ENCODE assay signal across 1 cellular context in the genomic region with DNA sequence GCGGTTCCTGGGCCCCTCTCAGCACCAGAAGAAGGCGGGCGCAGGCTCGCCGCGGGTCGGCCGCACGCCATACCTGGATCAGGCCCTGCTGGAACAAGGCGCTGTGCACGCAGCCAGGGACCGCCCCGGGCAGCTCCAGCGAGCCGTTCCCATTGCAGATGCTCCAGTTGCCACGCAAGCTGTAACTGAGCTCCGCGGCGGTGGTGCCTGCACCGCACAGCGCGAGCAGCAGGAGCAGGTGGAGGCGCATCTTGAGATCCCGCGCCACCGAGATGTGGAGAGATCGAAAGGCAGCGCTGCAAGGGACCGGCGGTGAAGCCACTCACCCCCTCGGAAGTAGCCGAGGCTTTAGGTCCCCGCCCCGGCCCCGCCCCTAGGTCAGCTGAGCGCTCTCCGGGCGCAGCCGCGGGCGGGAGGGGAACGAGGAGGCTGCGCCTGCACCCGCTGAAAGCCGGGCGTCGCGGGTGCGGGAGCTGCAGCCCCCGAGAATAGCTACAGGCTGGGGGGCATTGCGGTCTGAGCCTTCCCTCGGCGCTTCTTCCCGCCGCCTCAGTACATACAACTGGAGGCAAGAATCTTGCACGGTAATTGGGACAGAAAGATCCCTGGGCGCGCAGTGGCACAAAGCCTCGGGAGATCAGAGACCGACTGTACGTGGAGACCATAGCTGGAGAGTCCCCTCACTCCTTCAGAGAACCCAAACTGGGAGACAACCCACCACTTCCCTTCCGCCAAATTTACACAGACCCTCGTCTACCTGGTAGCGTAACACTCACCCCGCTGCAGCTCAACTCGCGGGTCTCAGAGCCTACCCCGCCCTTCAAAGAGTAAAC.
TF ChIP-seq lines count a peak whose summit lies in the region.

TSS of gene MANBA (minus strand) at position 324 of the 833 bp plus-strand sequence. CDS start at position 250, 74 bp downstream.

TF ChIP-seq in GM12878, 131 proteins besides CTCF, POLR2A, EP300 and RAD21 (continued from another document and continues in another):
- TF ChIP-seq CHD2 (IDR thresholded peaks at IDR 0.05; ENCODE audit: borderline replicate concordance, low read depth, low read length) (peak; percentile 26; the same call in 1 of the 2 replicates), CBFB (IDR thresholded peaks at IDR 0.05; ENCODE audit: low read depth) (no peak), RB1 (IDR thresholded peaks at IDR 0.05; ENCODE audit: borderline replicate concordance) (no peak; the same call in 1 of the 2 replicates), NBN (IDR thresholded peaks at IDR 0.05) (peak; percentile 76; the same call in 1 of the 2 replicates), BHLHE40 (IDR thresholded peaks at IDR 0.05; ENCODE audit: borderline replicate concordance in 1 of 2, low read depth in 2 of 2, low read length in 1 of 2) (peak; percentile 7 to 58; a peak in 2 of 4 replicates), ASH2L (IDR thresholded peaks at IDR 0.05; ENCODE audit: borderline replicate concordance, low read depth) (peak; percentile 44; the same call in 1 of the 2 replicates), ZNF274 (IDR thresholded peaks at IDR 0.05; ENCODE audit: insufficient read depth, insufficient read length) (no peak), ZBED1 (IDR thresholded peaks at IDR 0.05; ENCODE audit: borderline replicate concordance) (0 out of 2 replicates have a peak, but pooled peaks have one; percentile 40), TAF1 (IDR thresholded peaks at IDR 0.05; ENCODE audit: borderline replicate concordance, low read depth, low read length) (peak; percentile 62; the same call in 1 of the 2 replicates), IRF4 (IDR thresholded peaks at IDR 0.05; ENCODE audit: low read depth, low read length) (no peak), GATAD2B (conservative IDR thresholded peaks at IDR 0.05; ENCODE audit: low read depth) (peak; percentile 67; the same call in 1 of the 2 replicates), ESRRA (IDR thresholded peaks at IDR 0.05; ENCODE audit: low read length) (no peak), DPF2 (IDR thresholded peaks at IDR 0.05) (peak; percentile 69; the same call in 1 of the 2 replicates), SRF (IDR thresholded peaks at IDR 0.05; ENCODE audit: low read depth in 2 of 2, low read length in 2 of 2) (no peak), TARDBP (IDR thresholded peaks at IDR 0.05; ENCODE audit: borderline replicate concordance) (peak; percentile 13; the same call in 1 of the 2 replicates), SIN3A (IDR thresholded peaks at IDR 0.05; ENCODE audit: low read depth, low read length) (peak; percentile 54; the same call in 1 of the 2 replicates), MTA3 (IDR thresholded peaks at IDR 0.05; ENCODE audit: borderline replicate concordance, low read length) (no peak), STAT1 (conservative IDR thresholded peaks at IDR 0.05) (peak; percentile 86; the same call in 1 of the 2 replicates), RBBP5 (conservative IDR thresholded peaks at IDR 0.05) (no peak), POU2F2 (IDR thresholded peaks at IDR 0.05; ENCODE audit: borderline replicate concordance, low read depth, low read length) (peak; percentile 40; the same call in 1 of the 3 replicates), SKIL (IDR thresholded peaks at IDR 0.05; ENCODE audit: low read depth, poor library complexity, severe bottlenecking) (no peak), PBX3 (IDR thresholded peaks at IDR 0.05; ENCODE audit: insufficient replicate concordance, low read depth, low read length) (no peak), RUNX3 (IDR thresholded peaks at IDR 0.05; ENCODE audit: low read length) (no peak; the same call in 1 of the 2 replicates), RELB (IDR thresholded peaks at IDR 0.05; ENCODE audit: low read depth) (0 out of 2 replicates have a peak, but pooled peaks have one; percentile 21), ZBTB11 (CRISPR knock-in tag; IDR thresholded peaks at IDR 0.05) (no peak), USF1 (IDR thresholded peaks at IDR 0.05; ENCODE audit: borderline replicate concordance, extremely low read length, insufficient read depth, low read depth, low read length) (peak; percentile 58), MEF2B (IDR thresholded peaks at IDR 0.05; ENCODE audit: partially characterized antibody, poor library complexity, severe bottlenecking) (no peak), ATF3 (IDR thresholded peaks at IDR 0.05; ENCODE audit: borderline replicate concordance, extremely low read depth, low read depth, low read length) (peak; percentile 20; the same call in 1 of the 2 replicates), EGR1 (IDR thresholded peaks at IDR 0.05; ENCODE audit: borderline replicate concordance in 1 of 2, low read depth in 2 of 2, low read length in 2 of 2) (0 out of 3 replicates have a peak, but pooled peaks of 1 of the 2 experiments have one; percentile 40), MYC (IDR thresholded peaks at IDR 0.05; ENCODE audit: insufficient read depth, insufficient read length, insufficient replicate concordance, low read length, severe bottlenecking) (peak; percentile 87)
- TF ChIP-seq, protein P1, sequence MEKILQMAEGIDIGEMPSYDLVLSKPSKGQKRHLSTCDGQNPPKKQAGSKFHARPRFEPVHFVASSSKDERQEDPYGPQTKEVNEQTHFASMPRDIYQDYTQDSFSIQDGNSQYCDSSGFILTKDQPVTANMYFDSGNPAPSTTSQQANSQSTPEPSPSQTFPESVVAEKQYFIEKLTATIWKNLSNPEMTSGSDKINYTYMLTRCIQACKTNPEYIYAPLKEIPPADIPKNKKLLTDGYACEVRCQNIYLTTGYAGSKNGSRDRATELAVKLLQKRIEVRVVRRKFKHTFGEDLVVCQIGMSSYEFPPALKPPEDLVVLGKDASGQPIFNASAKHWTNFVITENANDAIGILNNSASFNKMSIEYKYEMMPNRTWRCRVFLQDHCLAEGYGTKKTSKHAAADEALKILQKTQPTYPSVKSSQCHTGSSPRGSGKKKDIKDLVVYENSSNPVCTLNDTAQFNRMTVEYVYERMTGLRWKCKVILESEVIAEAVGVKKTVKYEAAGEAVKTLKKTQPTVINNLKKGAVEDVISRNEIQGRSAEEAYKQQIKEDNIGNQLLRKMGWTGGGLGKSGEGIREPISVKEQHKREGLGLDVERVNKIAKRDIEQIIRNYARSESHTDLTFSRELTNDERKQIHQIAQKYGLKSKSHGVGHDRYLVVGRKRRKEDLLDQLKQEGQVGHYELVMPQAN (conservative IDR thresholded peaks at IDR 0.05), result peak; percentile 85
- TF ChIP-seq, protein P2, sequence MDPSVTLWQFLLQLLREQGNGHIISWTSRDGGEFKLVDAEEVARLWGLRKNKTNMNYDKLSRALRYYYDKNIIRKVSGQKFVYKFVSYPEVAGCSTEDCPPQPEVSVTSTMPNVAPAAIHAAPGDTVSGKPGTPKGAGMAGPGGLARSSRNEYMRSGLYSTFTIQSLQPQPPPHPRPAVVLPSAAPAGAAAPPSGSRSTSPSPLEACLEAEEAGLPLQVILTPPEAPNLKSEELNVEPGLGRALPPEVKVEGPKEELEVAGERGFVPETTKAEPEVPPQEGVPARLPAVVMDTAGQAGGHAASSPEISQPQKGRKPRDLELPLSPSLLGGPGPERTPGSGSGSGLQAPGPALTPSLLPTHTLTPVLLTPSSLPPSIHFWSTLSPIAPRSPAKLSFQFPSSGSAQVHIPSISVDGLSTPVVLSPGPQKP (IDR thresholded peaks at IDR 0.05; ENCODE audit: low read depth, low read length), result 0 out of 2 replicates have a peak, but pooled peaks have one; percentile 34
- TF ChIP-seq, protein P3, sequence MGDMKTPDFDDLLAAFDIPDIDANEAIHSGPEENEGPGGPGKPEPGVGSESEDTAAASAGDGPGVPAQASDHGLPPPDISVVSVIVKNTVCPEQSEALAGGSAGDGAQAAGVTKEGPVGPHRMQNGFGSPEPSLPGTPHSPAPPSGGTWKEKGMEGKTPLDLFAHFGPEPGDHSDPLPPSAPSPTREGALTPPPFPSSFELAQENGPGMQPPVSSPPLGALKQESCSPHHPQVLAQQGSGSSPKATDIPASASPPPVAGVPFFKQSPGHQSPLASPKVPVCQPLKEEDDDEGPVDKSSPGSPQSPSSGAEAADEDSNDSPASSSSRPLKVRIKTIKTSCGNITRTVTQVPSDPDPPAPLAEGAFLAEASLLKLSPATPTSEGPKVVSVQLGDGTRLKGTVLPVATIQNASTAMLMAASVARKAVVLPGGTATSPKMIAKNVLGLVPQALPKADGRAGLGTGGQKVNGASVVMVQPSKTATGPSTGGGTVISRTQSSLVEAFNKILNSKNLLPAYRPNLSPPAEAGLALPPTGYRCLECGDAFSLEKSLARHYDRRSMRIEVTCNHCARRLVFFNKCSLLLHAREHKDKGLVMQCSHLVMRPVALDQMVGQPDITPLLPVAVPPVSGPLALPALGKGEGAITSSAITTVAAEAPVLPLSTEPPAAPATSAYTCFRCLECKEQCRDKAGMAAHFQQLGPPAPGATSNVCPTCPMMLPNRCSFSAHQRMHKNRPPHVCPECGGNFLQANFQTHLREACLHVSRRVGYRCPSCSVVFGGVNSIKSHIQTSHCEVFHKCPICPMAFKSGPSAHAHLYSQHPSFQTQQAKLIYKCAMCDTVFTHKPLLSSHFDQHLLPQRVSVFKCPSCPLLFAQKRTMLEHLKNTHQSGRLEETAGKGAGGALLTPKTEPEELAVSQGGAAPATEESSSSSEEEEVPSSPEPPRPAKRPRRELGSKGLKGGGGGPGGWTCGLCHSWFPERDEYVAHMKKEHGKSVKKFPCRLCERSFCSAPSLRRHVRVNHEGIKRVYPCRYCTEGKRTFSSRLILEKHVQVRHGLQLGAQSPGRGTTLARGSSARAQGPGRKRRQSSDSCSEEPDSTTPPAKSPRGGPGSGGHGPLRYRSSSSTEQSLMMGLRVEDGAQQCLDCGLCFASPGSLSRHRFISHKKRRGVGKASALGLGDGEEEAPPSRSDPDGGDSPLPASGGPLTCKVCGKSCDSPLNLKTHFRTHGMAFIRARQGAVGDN (IDR thresholded peaks at IDR 0.05), result 0 out of 2 replicates have a peak, but pooled peaks have one; percentile 15
